8 cellular contexts compared by ENCODE assay signal in genomic region chr1:117093091-117093534, GRCh38. TPM values are rescaled to one million over a fixed set of nuclear protein-coding genes. Genes with fewer than 3 reads are reported as not detected.
DNase-seq lines count a peak whose midpoint lies in the region; ATAC-seq, FAIRE-seq and TF ChIP-seq lines count a peak whose summit lies in the region.

No MANE protein-coding gene starts in this region.

- intact Hi-C loops in right cardiac atrium (cut with DNase I): no loop called here

- H3K9me3 Mint-ChIP-seq in activated naive CD4-positive, alpha-beta T cell treated with anti-CD3 and anti-CD28 coated beads, Interleukin-2, amount 50 U/mL, for 24 hours: no peaks in the 10 kb centered on the region

- no peak overlapping the region for H3K4me3 ChIP-seq in right cardiac atrium (ENCODE audit: low read length)

- DNase-seq in HPDE6-E6E7 (ENCODE audit: extremely low spot score): peak; percentile 90
- DNase-seq in right cardiac atrium: peak in 2 of 3 donors; percentile 50 to 63
- DNase-seq in stimulated activated CD4-positive, alpha-beta T cell treated with anti-CD3 and anti-CD28 coated beads, Interleukin-4, amount 100 ng/mL, for 24 hours: peak; percentile 14
- no peak for DNase-seq in D721Med (ENCODE audit: insufficient read length, low spot score)
- no peak for DNase-seq in SK-N-DZ (ENCODE audit: low spot score)
- no peak for DNase-seq in NCI-H526 treated with DMSO at 0.1 percent for 48 hours (lab: John Stamatoyannopoulos, UW)

- no peaks in the 10 kb centered on the region for H3K9me3 ChIP-seq in right cardiac atrium (ENCODE audit: control insufficient read depth, low read length)

- peaks cover 42% of the 10 kb centered on the region for H3K36me3 Mint-ChIP-seq in activated naive CD4-positive, alpha-beta T cell treated with anti-CD3 and anti-CD28 coated beads, Interleukin-2, amount 50 U/mL, for 24 hours

- H3K4me3 Mint-ChIP-seq in activated naive CD4-positive, alpha-beta T cell treated with anti-CD3 and anti-CD28 coated beads, Interleukin-2, amount 50 U/mL, for 24 hours: no peak overlapping the region

- no peak for TF ChIP-seq CTCF in D721Med (IDR thresholded peaks at IDR 0.05; ENCODE audit: insufficient read depth, missing control alignments)

- 45% methylated on average over 7 of the region's 7 CpGs for WGBS in right cardiac atrium

- peaks cover 18% of the 10 kb centered on the region for H3K4me1 Mint-ChIP-seq in activated naive CD4-positive, alpha-beta T cell treated with anti-CD3 and anti-CD28 coated beads, Interleukin-2, amount 50 U/mL, for 24 hours

- H3K27ac ChIP-seq in right cardiac atrium (ENCODE audit: low read length): peak overlapping the region; percentile 9

- H3K27ac Mint-ChIP-seq in activated naive CD4-positive, alpha-beta T cell treated with anti-CD3 and anti-CD28 coated beads, Interleukin-2, amount 50 U/mL, for 24 hours: peak overlapping the region; percentile 46

- ATAC-seq in right cardiac atrium (peak; percentile 77 to 91), GM19467 (IDR thresholded peaks at IDR 0.05; ENCODE audit: unreplicated experiment) (no peak)

- H3K4me1 ChIP-seq in right cardiac atrium (ENCODE audit: control insufficient read depth, insufficient read depth, low read length): no peaks in the 10 kb centered on the region

- H3K27me3 ChIP-seq in right cardiac atrium (ENCODE audit: control insufficient read depth, insufficient read depth): no peaks in the 10 kb centered on the region

- H3K27me3 Mint-ChIP-seq in activated naive CD4-positive, alpha-beta T cell treated with anti-CD3 and anti-CD28 coated beads, Interleukin-2, amount 50 U/mL, for 24 hours: no peaks in the 10 kb centered on the region

- FAIRE-seq in D721Med (lab: Jason Lieb, UNC): no peak

RNA-seq across cellular contexts. Expression of gene TRIM45, which starts 28.4 kb away (rescaled TPM):
- total RNA-seq in right cardiac atrium: 10 to 100 TPM in 3 of 4 donors, 1 to 10 TPM in 1; 8.9 to 21.9 (median 18.6) TPM
- 11.5 TPM for polyA plus RNA-seq in right cardiac atrium
- 9.3 and 13.1 TPM in 2 replicates for polyA plus RNA-seq in SK-N-DZ (2014; cell fraction: cytosol; rRNA removed)
- 17.6 and 31.4 TPM in 2 replicates for polyA plus RNA-seq in SK-N-DZ (2014; cell fraction: nucleus; rRNA removed)

RNA-seq across cellular contexts. Expression of gene TTF2, which starts 33.0 kb away (rescaled TPM):
- 10 to 100 TPM in 1 of 4 donors, 1 to 10 TPM in 3; 8.7 to 10.6 (median 9.2) TPM for total RNA-seq in right cardiac atrium
- 2.1 TPM for polyA plus RNA-seq in right cardiac atrium
- polyA plus RNA-seq in SK-N-DZ (2014; cell fraction: cytosol; rRNA removed): 24.8 and 28.6 TPM in 2 replicates
- polyA plus RNA-seq in SK-N-DZ (2014; cell fraction: nucleus; rRNA removed): 29.3 and 55.0 TPM in 2 replicates

Comparison
In these comparisons a context has a peak if more than half of its experiments do, and no peak if none do; other contexts are left out.
1. DNase-seq: peak in HPDE6-E6E7 (single experiment), right cardiac atrium (2 of 3) and stimulated activated CD4-positive, alpha-beta T cell treated with anti-CD3 and anti-CD28 coated beads, Interleukin-4, amount 100 ng/mL, for 24 hours (single experiment); none in D721Med (single experiment), SK-N-DZ (single experiment) and NCI-H526 treated with DMSO at 0.1 percent for 48 hours (single experiment).